Comparison of ENCODE assay signal across 10 cellular contexts in the genomic region with DNA sequence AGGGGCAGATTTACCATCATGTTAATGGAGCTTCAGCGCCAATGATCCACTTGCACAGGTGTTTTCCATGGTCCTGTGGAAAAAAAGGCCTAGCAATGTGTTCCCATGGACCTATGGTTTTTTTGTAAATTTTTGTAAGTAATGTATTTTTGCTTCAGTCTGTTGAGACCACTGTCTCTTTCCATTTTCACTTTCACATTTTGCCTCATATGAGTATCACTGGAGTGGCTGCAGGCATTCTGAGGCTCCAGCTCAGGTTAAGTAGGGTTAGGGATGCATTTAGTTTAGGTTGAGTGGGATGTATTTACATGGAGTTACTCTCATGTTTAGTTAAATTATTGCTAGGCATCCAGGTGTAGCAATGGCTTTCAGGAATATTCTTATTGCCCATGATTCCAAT. TPM values are rescaled to one million over a fixed set of nuclear protein-coding genes. Genes with fewer than 3 reads are reported as not detected.
DNase-seq lines count a peak whose midpoint lies in the region; ATAC-seq, FAIRE-seq and TF ChIP-seq lines count a peak whose summit lies in the region.
"Had no signal": no experiment of that assay in that cellular context is flagged by ENCODE, and none has a peak within 500 bp of the region (broad histone marks: within the 10 kb centered on the region; RNA-seq: fewer than 3 reads in every experiment).

No MANE protein-coding gene starts in this region.

- H2AFZ ChIP-seq in HepG2 (ENCODE audit: low read length), result no peak overlapping the region

- H3K36me3 Mint-ChIP-seq in CD4-positive, alpha-beta memory T cell, result no peaks in the 10 kb centered on the region
- H3K36me3 Mint-ChIP-seq in activated CD4-positive, alpha-beta memory T cell treated with anti-CD3 and anti-CD28 coated beads, Interleukin-2, amount 10 ng/mL, durations not matched to agents 7 days and 5 days (ENCODE audit: low read depth), result peaks cover 14% of the 10 kb centered on the region

- TF ChIP-seq CTCF in HepG2 (CRISPR knock-in tag; IDR thresholded peaks at IDR 0.05), result no peak

- ATAC-seq in GM19372 (IDR thresholded peaks at IDR 0.05; ENCODE audit: low read depth, unreplicated experiment) (peak; percentile 59), HG03045 (IDR thresholded peaks at IDR 0.05; ENCODE audit: unreplicated experiment) (peak; percentile 72), HepG2 (no peak)
- ATAC-seq: pancreas had no signal

- BruUV-seq in HepG2 (replicated peaks; lab: Mats Ljungman, UMichigan), result no TSS peak

- H3K9me3 Mint-ChIP-seq in CD4-positive, alpha-beta memory T cell, result peaks cover 0 to 2% (median 0%) of the 10 kb centered on the region in 8 donors
- H3K9me3 Mint-ChIP-seq in activated CD4-positive, alpha-beta memory T cell treated with anti-CD3 and anti-CD28 coated beads, Interleukin-2, amount 10 ng/mL, durations not matched to agents 7 days and 5 days, result no peaks in the 10 kb centered on the region

- H3K36me3 ChIP-seq in CD4-positive, alpha-beta memory T cell (ENCODE audit: insufficient read depth, low read length), result no peaks in the 10 kb centered on the region
- no peaks in the 10 kb centered on the region for H3K36me3 ChIP-seq in small intestine (ENCODE audit: control insufficient read depth in 2 of 2, insufficient read depth in 2 of 2, low read length in 2 of 2)
- no peaks in the 10 kb centered on the region for H3K36me3 ChIP-seq in HepG2 (replicated peaks in 1 of 2; ENCODE audit: control insufficient read depth in 1 of 2, insufficient read depth in 2 of 2, low read length in 2 of 2)
- H3K36me3 ChIP-seq: pancreas, Peyer's patch had no signal

- in situ Hi-C loops in HepG2 (cut with HindIII; ENCODE audit: extremely low pct_ligation_motif_present, low pct_unique_long_range_greater_than_20kb), result no loop called here

- peak in 1 of 5 donors; percentile 23 for DNase-seq in CD4-positive, alpha-beta memory T cell
- DNase-seq in activated CD4-positive, alpha-beta memory T cell treated with anti-CD3 and anti-CD28 coated beads, Interleukin-2, amount 10 ng/mL, durations not matched to agents 7 days and 5 days, result no peak
- DNase-seq in small intestine (no peak), LoVo (ENCODE audit: low spot score) (no peak), HepG2 (ENCODE audit: low spot score) (no peak), H4 (ENCODE audit: low spot score) (no peak)
- DNase-seq: pancreas had no signal

- no peaks in the 10 kb centered on the region for H3K27me3 ChIP-seq in CD4-positive, alpha-beta memory T cell (ENCODE audit: insufficient read depth, low read length)
- H3K27me3 ChIP-seq in small intestine (ENCODE audit: control insufficient read depth in 2 of 2, insufficient read depth in 2 of 2, low read length in 2 of 2) (no peaks in the 10 kb centered on the region), HepG2 (ENCODE audit: control insufficient read depth in 1 of 2, insufficient read depth in 2 of 2, low read length in 2 of 2) (no peaks in the 10 kb centered on the region)
- H3K27me3 ChIP-seq: pancreas, Peyer's patch had no signal

- peaks cover 38 to 59% (median 50%) of the 10 kb centered on the region in 4 donors for H3K4me1 Mint-ChIP-seq in CD4-positive, alpha-beta memory T cell
- peaks cover 63% of the 10 kb centered on the region for H3K4me1 Mint-ChIP-seq in activated CD4-positive, alpha-beta memory T cell treated with anti-CD3 and anti-CD28 coated beads, Interleukin-2, amount 10 ng/mL, durations not matched to agents 7 days and 5 days

- H3K4me3 Mint-ChIP-seq in CD4-positive, alpha-beta memory T cell, result peak overlapping the region; percentile 70 to 85 (median 83)
- H3K4me3 Mint-ChIP-seq in activated CD4-positive, alpha-beta memory T cell treated with anti-CD3 and anti-CD28 coated beads, Interleukin-2, amount 10 ng/mL, durations not matched to agents 7 days and 5 days, result peak overlapping the region; percentile 69

- POLR2A ChIA-PET in CD4-positive, alpha-beta memory T cell (lab: Charles Lee; ENCODE audit: partially characterized antibody), result interaction anchor here (0.9 to 6.2 kb wide), 6 partner anchors 15 to 51 kb away, joined by 3 to 92 read pairs (median 4); partner anchors contain the start of gene LMBRD1
- POLR2A ChIA-PET in activated CD4-positive, alpha-beta memory T cell treated with anti-CD3 and anti-CD28 coated beads, Interleukin-2, amount 10 ng/mL, durations not matched to agents 7 days and 5 days (lab: Charles Lee), result interaction anchor here (0.6 to 7.4 kb wide), 5 partner anchors 14 to 597 kb away, joined by 3 to 87 read pairs (median 3); partner anchors contain the start of genes FAM135A and LMBRD1
- POLR2A ChIA-PET in HepG2 (lab: Yijun Ruan, JAX), result no interaction called here

- H3K27ac ChIP-seq in CD4-positive, alpha-beta memory T cell (ENCODE audit: low read depth, low read length), result peak overlapping the region; percentile 57
- peak overlapping the region in 1 of 2 donors; percentile 66 for H3K27ac ChIP-seq in small intestine (ENCODE audit: low read depth in 1 of 2, low read length in 1 of 2)
- no peak overlapping the region for H3K27ac ChIP-seq in HepG2 (ENCODE audit: extremely low read length, insufficient read depth, low read length)
- H3K27ac ChIP-seq: pancreas had no signal

- no peak overlapping the region for H3K9ac ChIP-seq in HepG2 (ENCODE audit: insufficient read depth, low read depth, low read length)

- H3K79me2 ChIP-seq in HepG2 (ENCODE audit: insufficient read depth, low read length), result no peaks in the 10 kb centered on the region

- WGBS in small intestine, 3 donors, result 88 to 94% (median 92%) methylated on average over 1 of the region's 1 CpG
- WGBS in HepG2 (ENCODE audit: low lambda C conversion rate), result 86% methylated on average over 1 of the region's 1 CpG

- H4K20me1 ChIP-seq in HepG2 (ENCODE audit: insufficient read depth, low read length), result no peaks in the 10 kb centered on the region

- CTCF ChIA-PET in CD4-positive, alpha-beta memory T cell (lab: Charles Lee; ENCODE audit: partially characterized antibody), result interaction anchor here (1.4 to 6.5 kb wide), 4 partner anchors 11 to 81 kb away, joined by 4 to 93 read pairs (median 8); partner anchors contain the start of gene LMBRD1
- CTCF ChIA-PET in activated CD4-positive, alpha-beta memory T cell treated with anti-CD3 and anti-CD28 coated beads, Interleukin-2, amount 10 ng/mL, durations not matched to agents 7 days and 5 days (lab: Charles Lee), result interaction anchor here (0.7 to 6.4 kb wide), 4 partner anchors 15 to 20 kb away, joined by 3 to 102 read pairs (median 4); partner anchors contain the start of gene LMBRD1
- CTCF ChIA-PET in HepG2 (lab: Yijun Ruan, JAX; ENCODE audit: low intra/inter-chr PET ratio, low total read pairs), result no interaction called here

- H3K27ac Mint-ChIP-seq in CD4-positive, alpha-beta memory T cell, result peak overlapping the region; percentile 86 to 97 (median 95)
- peak overlapping the region; percentile 82 for H3K27ac Mint-ChIP-seq in activated CD4-positive, alpha-beta memory T cell treated with anti-CD3 and anti-CD28 coated beads, Interleukin-2, amount 10 ng/mL, durations not matched to agents 7 days and 5 days

- intact Hi-C loops in CD4-positive, alpha-beta memory T cell (cut with micrococcal nuclease), result loop anchor here (1.0 to 10.0 kb wide), 4 partner anchors 19 to 849 kb away; partner anchors contain the start of gene SMAP1
- intact Hi-C loops in HepG2 (cut with micrococcal nuclease; ENCODE audit: unreplicated experiment), result no loop called here

- H3K9me3 ChIP-seq in CD4-positive, alpha-beta memory T cell (ENCODE audit: control insufficient read depth in 1 of 2, low read length in 2 of 2), result no peaks in the 10 kb centered on the region
- no peaks in the 10 kb centered on the region for H3K9me3 ChIP-seq in small intestine (ENCODE audit: control insufficient read depth, low read depth)
- no peaks in the 10 kb centered on the region for H3K9me3 ChIP-seq in HepG2 (ENCODE audit: low read length)
- H3K9me3 ChIP-seq: pancreas, Peyer's patch had no signal

- peaks cover 55% of the 10 kb centered on the region for H3K4me1 ChIP-seq in CD4-positive, alpha-beta memory T cell (ENCODE audit: insufficient read depth, low read length)
- H3K4me1 ChIP-seq in small intestine (ENCODE audit: control insufficient read depth in 2 of 2, insufficient read depth in 1 of 2, low read depth in 1 of 2, low read length in 1 of 2), result no peaks in the 10 kb centered on the region
- 0 out of 2 replicates have a peak, but pooled peaks cover 5% of the 10 kb centered on the region for H3K4me1 ChIP-seq in HepG2 (ENCODE audit: insufficient read depth, low read length)
- H3K4me1 ChIP-seq: Peyer's patch had no signal

- no peak overlapping the region for H3K4me2 ChIP-seq in HepG2 (ENCODE audit: low read depth, low read length)

- TF ChIP-seq POLR2A in HepG2 (IDR thresholded peaks at IDR 0.05; ENCODE audit: insufficient read depth in 1 of 2, low read depth in 2 of 2, low read length in 2 of 2), result no peak

- no peaks in the 10 kb centered on the region for H3K27me3 Mint-ChIP-seq in CD4-positive, alpha-beta memory T cell
- no peaks in the 10 kb centered on the region for H3K27me3 Mint-ChIP-seq in activated CD4-positive, alpha-beta memory T cell treated with anti-CD3 and anti-CD28 coated beads, Interleukin-2, amount 10 ng/mL, durations not matched to agents 7 days and 5 days

- TF ChIP-seq EP300 in HepG2 (IDR thresholded peaks at IDR 0.05; ENCODE audit: low read depth in 2 of 2, low read length in 2 of 2) (no peak), HepG2 (CRISPR knock-in tag; IDR thresholded peaks at IDR 0.05; ENCODE audit: borderline replicate concordance) (no peak)

- FAIRE-seq in small intestine (lab: Jason Lieb, UNC) (no peak), HepG2 (lab: Jason Lieb, UNC) (no peak)
- FAIRE-seq: pancreas had no signal

- no peak for TF ChIP-seq RAD21 in HepG2 (CRISPR knock-in tag; IDR thresholded peaks at IDR 0.05)

- peak overlapping the region in 1 of 2 donors; percentile 34 for H3K4me3 ChIP-seq in CD4-positive, alpha-beta memory T cell (ENCODE audit: low read length in 2 of 2)
- H3K4me3 ChIP-seq in small intestine (ENCODE audit: low read depth in 1 of 2, low read length in 2 of 2) (no peak overlapping the region), HepG2 (replicated peaks in 1 of 3; ENCODE audit: insufficient read depth in 1 of 3, low read depth in 2 of 3, low read length in 3 of 3) (no peak overlapping the region)
- H3K4me3 ChIP-seq: pancreas, Peyer's patch had no signal

RNA-seq across cellular contexts. Expression of gene LMBRD1, which starts 19.2 kb away (rescaled TPM):
- total RNA-seq in CD4-positive, alpha-beta memory T cell, result 10 to 100 TPM; 53.8 to 55.7 TPM
- 10 to 100 TPM; 54.7 to 61.5 TPM for polyA plus RNA-seq in CD4-positive, alpha-beta memory T cell
- total RNA-seq in activated CD4-positive, alpha-beta memory T cell treated with anti-CD3 and anti-CD28 coated beads, Interleukin-2, amount 10 ng/mL, durations not matched to agents 7 days and 5 days, result 10 to 100 TPM; 30.0 to 30.7 TPM
- 10 to 100 TPM; 23.5 to 38.6 (median 33.5) TPM for polyA plus RNA-seq in small intestine
- total RNA-seq in HepG2 (2016; rRNA removed; fragmentation: Illumina TruSeq; extraction: Trizol), result 12.7 and 21.5 TPM in 2 replicates
- total RNA-seq in HepG2 (2016; cell fraction: cytosol; rRNA removed; fragmentation: Illumina TruSeq; extraction: Trizol; ENCODE audit: low read depth), result 2.8 and 3.5 TPM in 2 replicates
- 11.1 and 20.6 TPM in 2 replicates for total RNA-seq in HepG2 (2016; cell fraction: insoluble cytoplasmic fraction; rRNA removed; fragmentation: Illumina TruSeq; extraction: Trizol)
- 5.6 and 6.5 TPM in 2 replicates for total RNA-seq in HepG2 (2016; cell fraction: membrane; rRNA removed; fragmentation: Illumina TruSeq; extraction: Trizol)
- total RNA-seq in HepG2 (2016; cell fraction: nucleus; rRNA removed; fragmentation: Illumina TruSeq; extraction: Trizol), result 25.3 and 26.9 TPM in 2 replicates
- 17.2 and 18.9 TPM in 2 replicates for polyA plus RNA-seq in HepG2 (2011; rRNA removed)
- polyA plus RNA-seq in HepG2 (2011; cell fraction: cytosol; rRNA removed), result 6.4 and 13.3 TPM in 2 replicates
- polyA plus RNA-seq in HepG2 (2011; cell fraction: nucleus; rRNA removed), result 4.0 and 5.7 TPM in 2 replicates
- 19.0 and 31.7 TPM in 2 replicates for polyA plus RNA-seq in HepG2 (2012)
- 1.5 TPM in 2 replicates for polyA plus RNA-seq in HepG2 (2016; cell fraction: cytosol; fragmentation: Illumina TruSeq; extraction: Trizol; ENCODE audit: low read depth)
- polyA plus RNA-seq in HepG2 (2016; cell fraction: insoluble cytoplasmic fraction; fragmentation: Illumina TruSeq; extraction: Trizol; ENCODE audit: low read depth), result 9.4 and 10.9 TPM in 2 replicates
- polyA plus RNA-seq in HepG2 (2016; cell fraction: membrane; fragmentation: Illumina TruSeq; extraction: Trizol; ENCODE audit: low read depth), result 3.1 and 3.4 TPM in 2 replicates
- 21.2 and 25.7 TPM in 2 replicates for polyA plus RNA-seq in HepG2 (2016; cell fraction: nucleus; fragmentation: Illumina TruSeq; extraction: Trizol; ENCODE audit: insufficient read depth, low read depth)
- polyA minus RNA-seq in HepG2 (2011; rRNA and poly(A)+ RNA removed; ENCODE audit: low replicate concordance), result 11.5 and 13.8 TPM in 2 replicates
- polyA minus RNA-seq in HepG2 (2011; cell fraction: cytosol; rRNA and poly(A)+ RNA removed), result 14.2 and 18.4 TPM in 2 replicates
- 28.2 and 39.4 TPM in 2 replicates for polyA minus RNA-seq in HepG2 (2011; cell fraction: nucleus; rRNA and poly(A)+ RNA removed)
- total RNA-seq in H4 (2014; rRNA removed; shearing (Covaris generic)), result 34.6 and 42.9 TPM in 2 replicates

RNA-seq across cellular contexts. Expression of gene COL19A1, which starts 50.3 kb away (rescaled TPM):
- total RNA-seq in CD4-positive, alpha-beta memory T cell, result not detected
- polyA plus RNA-seq in CD4-positive, alpha-beta memory T cell, result under 1 TPM in 1 of 2 donors, not detected in 1; 0.02 TPM
- under 1 TPM; 0.03 TPM for total RNA-seq in activated CD4-positive, alpha-beta memory T cell treated with anti-CD3 and anti-CD28 coated beads, Interleukin-2, amount 10 ng/mL, durations not matched to agents 7 days and 5 days
- polyA plus RNA-seq in small intestine (under 1 TPM in 1 of 3 donors, not detected in 2; 0.09 TPM), HepG2 (2011; rRNA removed) (not detected in 2 replicates)
- not detected in 2 replicates for total RNA-seq in HepG2 (2016; rRNA removed; fragmentation: Illumina TruSeq; extraction: Trizol)
- total RNA-seq in HepG2 (2016; cell fraction: cytosol; rRNA removed; fragmentation: Illumina TruSeq; extraction: Trizol; ENCODE audit: low read depth), result not detected in 2 replicates
- not detected in 2 replicates for total RNA-seq in HepG2 (2016; cell fraction: insoluble cytoplasmic fraction; rRNA removed; fragmentation: Illumina TruSeq; extraction: Trizol)
- total RNA-seq in HepG2 (2016; cell fraction: membrane; rRNA removed; fragmentation: Illumina TruSeq; extraction: Trizol), result not detected in 2 replicates
- not detected in 2 replicates for total RNA-seq in HepG2 (2016; cell fraction: nucleus; rRNA removed; fragmentation: Illumina TruSeq; extraction: Trizol)
- not detected in 2 replicates for polyA plus RNA-seq in HepG2 (2011; cell fraction: cytosol; rRNA removed)
- polyA plus RNA-seq in HepG2 (2011; cell fraction: nucleus; rRNA removed), result not detected in 2 replicates
- not detected in 2 replicates for polyA plus RNA-seq in HepG2 (2012)
- polyA plus RNA-seq in HepG2 (2016; cell fraction: cytosol; fragmentation: Illumina TruSeq; extraction: Trizol; ENCODE audit: low read depth), result not detected in 2 replicates
- polyA plus RNA-seq in HepG2 (2016; cell fraction: insoluble cytoplasmic fraction; fragmentation: Illumina TruSeq; extraction: Trizol; ENCODE audit: low read depth), result not detected in 2 replicates
- not detected in 2 replicates for polyA plus RNA-seq in HepG2 (2016; cell fraction: membrane; fragmentation: Illumina TruSeq; extraction: Trizol; ENCODE audit: low read depth)
- not detected in 2 replicates for polyA plus RNA-seq in HepG2 (2016; cell fraction: nucleus; fragmentation: Illumina TruSeq; extraction: Trizol; ENCODE audit: insufficient read depth, low read depth)
- polyA minus RNA-seq in HepG2 (2011; rRNA and poly(A)+ RNA removed; ENCODE audit: low replicate concordance), result not detected in 2 replicates
- not detected in 2 replicates for polyA minus RNA-seq in HepG2 (2011; cell fraction: cytosol; rRNA and poly(A)+ RNA removed)
- polyA minus RNA-seq in HepG2 (2011; cell fraction: nucleus; rRNA and poly(A)+ RNA removed), result not detected in 2 replicates
- total RNA-seq in H4 (2014; rRNA removed; shearing (Covaris generic)), result 1.5 TPM in 1 of 2 replicates, not detected in the other
